ENCODE assay signal across 9 cellular contexts in genomic region chr18:22983175-22983574, GRCh38. TPM values are rescaled to one million over a fixed set of nuclear protein-coding genes. Genes with fewer than 3 reads are reported as not detected.
DNase-seq lines count a peak whose midpoint lies in the region; ATAC-seq, FAIRE-seq and TF ChIP-seq lines count a peak whose summit lies in the region.
"Had no signal": no experiment of that assay in that cellular context is flagged by ENCODE, and none has a peak within 500 bp of the region (broad histone marks: within the 10 kb centered on the region; RNA-seq: fewer than 3 reads in every experiment).

No MANE protein-coding gene starts in this region.

- peaks cover 33% of the 10 kb centered on the region for H3K36me3 Mint-ChIP-seq in activated CD4-positive, alpha-beta memory T cell treated with anti-CD3 and anti-CD28 coated beads, Interleukin-2, amount 10 ng/mL, durations not matched to agents 7 days and 5 days (ENCODE audit: low read depth)

- no peaks in the 10 kb centered on the region for H3K9me3 Mint-ChIP-seq in activated CD4-positive, alpha-beta memory T cell treated with anti-CD3 and anti-CD28 coated beads, Interleukin-2, amount 10 ng/mL, durations not matched to agents 7 days and 5 days

- H3K27me3 Mint-ChIP-seq in activated CD4-positive, alpha-beta memory T cell treated with anti-CD3 and anti-CD28 coated beads, Interleukin-2, amount 10 ng/mL, durations not matched to agents 7 days and 5 days = no peaks in the 10 kb centered on the region

- CTCF ChIA-PET in RWPE1 (lab: Yijun Ruan, JAX) = interaction anchor here (0.6 to 1.2 kb wide), 4 partner anchors 23 to 169 kb away, joined by 3 to 5 read pairs (median 4); partner anchors contain the start of gene RBBP8
- CTCF ChIA-PET in activated CD4-positive, alpha-beta memory T cell treated with anti-CD3 and anti-CD28 coated beads, Interleukin-2, amount 10 ng/mL, durations not matched to agents 7 days and 5 days (lab: Charles Lee) = interaction anchor here (0.6 to 3.7 kb wide), 11 partner anchors 8 to 428 kb away, joined by 3 to 29 read pairs (median 4); partner anchors contain the start of gene RBBP8

- peak; percentile 73 for FAIRE-seq in GM18507 (lab: Jason Lieb, UNC)

- no peak overlapping the region for H3K27ac ChIP-seq in RWPE1
- H3K27ac ChIP-seq: epithelial cell of prostate had no signal

- DNase-seq in AG09309 (ENCODE audit: low read depth) (peak; percentile 21), GM18507 (ENCODE audit: extremely low spot score, insufficient read length, low read depth) (no peak), RWPE1 (ENCODE audit: low spot score) (peak; percentile 7), fibroblast of the conjunctiva (ENCODE audit: low read depth) (peak; percentile 47), stromal cell of bone marrow (ENCODE audit: low read depth) (peak; percentile 40), NCI-H510A (lab: John Stamatoyannopoulos, UW) (no peak)
- DNase-seq in activated CD4-positive, alpha-beta memory T cell treated with anti-CD3 and anti-CD28 coated beads, Interleukin-2, amount 10 ng/mL, durations not matched to agents 7 days and 5 days = no peak

- ATAC-seq in HG03097 (IDR thresholded peaks at IDR 0.05; ENCODE audit: low FRiP score, unreplicated experiment) = no peak

- H3K4me1 Mint-ChIP-seq in activated CD4-positive, alpha-beta memory T cell treated with anti-CD3 and anti-CD28 coated beads, Interleukin-2, amount 10 ng/mL, durations not matched to agents 7 days and 5 days = peaks cover 13% of the 10 kb centered on the region

- no peak overlapping the region for H3K4me3 ChIP-seq in AG09309 (ENCODE audit: control insufficient read depth, low read depth, low read length)

- POLR2A ChIA-PET in RWPE1 (lab: Yijun Ruan, JAX; ENCODE audit: low non-redundant PET) = no interaction called here
- POLR2A ChIA-PET in activated CD4-positive, alpha-beta memory T cell treated with anti-CD3 and anti-CD28 coated beads, Interleukin-2, amount 10 ng/mL, durations not matched to agents 7 days and 5 days (lab: Charles Lee) = interaction anchor here (2.1 kb wide), 1 partner anchor 50 kb away, joined by 8 read pairs; the partner anchor contains the start of gene RBBP8

- TF ChIP-seq CTCF in AG09309 (IDR thresholded peaks at IDR 0.05; ENCODE audit: control insufficient read depth, insufficient read depth, low read depth, low read length, missing control alignments) (peak; percentile 42), RWPE1 (conservative IDR thresholded peaks at IDR 0.05; ENCODE audit: low read depth) (peak; percentile 56; the same call in 1 of the 2 replicates)

- no peak overlapping the region for H3K27ac Mint-ChIP-seq in activated CD4-positive, alpha-beta memory T cell treated with anti-CD3 and anti-CD28 coated beads, Interleukin-2, amount 10 ng/mL, durations not matched to agents 7 days and 5 days

- no peak overlapping the region for H3K4me3 Mint-ChIP-seq in activated CD4-positive, alpha-beta memory T cell treated with anti-CD3 and anti-CD28 coated beads, Interleukin-2, amount 10 ng/mL, durations not matched to agents 7 days and 5 days

RNA-seq across cellular contexts. Expression of gene RBBP8, which starts 50.0 kb away (rescaled TPM):
- 10 to 100 TPM; 55.0 to 55.9 TPM for total RNA-seq in activated CD4-positive, alpha-beta memory T cell treated with anti-CD3 and anti-CD28 coated beads, Interleukin-2, amount 10 ng/mL, durations not matched to agents 7 days and 5 days

Comparison
In these comparisons a context has a peak if more than half of its experiments do, and no peak if none do; other contexts are left out.
1. DNase-seq: peak in AG09309 (single experiment), RWPE1 (single experiment), fibroblast of the conjunctiva (single experiment) and stromal cell of bone marrow (single experiment); none in GM18507 (single experiment), activated CD4-positive, alpha-beta memory T cell treated with anti-CD3 and anti-CD28 coated beads, Interleukin-2, amount 10 ng/mL, durations not matched to agents 7 days and 5 days (single experiment) and NCI-H510A (single experiment).